ENCODE assay signal across 25 cellular contexts in genomic region chr16:51040637-51041036, GRCh38.
"Had no signal": no experiment of that assay in that cellular context is flagged by ENCODE, and none has a peak within 500 bp of the region (broad histone marks: within the 10 kb centered on the region; RNA-seq: fewer than 3 reads in every experiment).

No MANE protein-coding gene starts in this region.

- H3K4me1 ChIP-seq: colonic mucosa, esophagus squamous epithelium, gastrocnemius medialis, heart right ventricle, left lung, lower lobe of right lung had no signal

- ATAC-seq: effector memory CD8-positive, alpha-beta T cell; esophagus mucosa; gastrocnemius medialis; heart right ventricle; left cardiac atrium; left lung; left ventricle myocardium superior; lower lobe of right lung; mucosa of descending colon had no signal

- H3K36me3 ChIP-seq: colonic mucosa, esophagus squamous epithelium, gastrocnemius medialis, heart right ventricle, left lung, lower lobe of right lung had no signal

- H3K27ac ChIP-seq: colonic mucosa, epithelial cell of prostate, esophagus squamous epithelium, gastrocnemius medialis, heart right ventricle, left lung, lower lobe of right lung had no signal

- H3K4me3 ChIP-seq: colonic mucosa, esophagus squamous epithelium, gastrocnemius medialis, heart right ventricle, left lung, lower lobe of right lung, mucosa of descending colon had no signal

- H3K27me3 ChIP-seq: colonic mucosa, esophagus squamous epithelium, gastrocnemius medialis, left lung had no signal

- DNase-seq: colonic mucosa; cortex of kidney; effector CD8-positive, alpha-beta T cell; effector memory CD8-positive, alpha-beta T cell; endodermal cell; erythroblast; esophagus squamous epithelium; foreskin fibroblast; foreskin melanocyte; gastrocnemius medialis; glutamatergic neuron; head of caudate nucleus; heart right ventricle; hippocampal formation; left cardiac atrium; left lung; left ventricle myocardium superior; lower lobe of right lung; mesenchymal stem cell; mucosa of descending colon had no signal

- FAIRE-seq: endometrium, islet of Langerhans, keratinocyte had no signal

- H3K9me3 ChIP-seq: colonic mucosa, esophagus squamous epithelium, gastrocnemius medialis, heart right ventricle, left lung, lower lobe of right lung, mucosa of descending colon had no signal
